ENCODE assay signal across 1 cellular context in the genomic region with DNA sequence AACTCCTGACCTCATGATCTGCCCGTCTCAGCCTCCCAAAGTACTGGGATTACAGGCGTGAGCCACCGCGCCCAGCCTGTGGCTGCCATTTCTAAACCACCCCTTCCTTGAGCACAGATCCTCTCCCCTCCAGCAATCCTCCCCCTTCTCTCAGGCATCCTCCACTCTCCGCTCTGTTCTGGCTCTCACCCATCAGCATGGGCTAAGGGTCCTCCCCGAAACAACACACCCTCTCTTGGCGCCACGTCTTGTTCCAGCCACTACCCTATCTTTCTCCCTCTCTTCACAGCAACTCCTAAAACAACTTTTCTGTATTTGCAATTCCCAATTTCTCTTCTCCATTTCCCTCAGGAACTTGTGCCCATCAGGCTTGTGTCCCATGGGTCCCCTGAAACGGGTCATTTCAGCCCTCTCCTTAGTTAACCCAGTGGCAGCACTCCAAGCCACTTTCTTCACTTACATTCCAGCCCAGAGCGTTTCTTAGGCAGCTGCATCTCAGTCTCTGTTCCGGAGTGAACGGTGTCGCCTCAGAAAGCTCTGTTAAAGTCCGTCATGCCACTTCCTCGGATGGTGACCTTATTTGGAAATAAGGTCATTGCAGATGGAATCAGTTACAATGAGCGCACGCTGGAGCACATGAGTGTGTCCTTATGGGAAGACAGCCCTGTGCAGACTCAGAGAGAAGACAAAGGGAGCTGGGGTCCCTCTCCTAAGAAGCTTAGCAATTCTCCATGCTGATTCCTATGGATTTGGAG.
TF ChIP-seq lines count a peak whose summit lies in the region.

No MANE protein-coding gene starts in this region.

TF ChIP-seq in GM23338, 12 proteins besides CTCF, POLR2A, EP300 and RAD21:
- TF ChIP-seq, protein P1, sequence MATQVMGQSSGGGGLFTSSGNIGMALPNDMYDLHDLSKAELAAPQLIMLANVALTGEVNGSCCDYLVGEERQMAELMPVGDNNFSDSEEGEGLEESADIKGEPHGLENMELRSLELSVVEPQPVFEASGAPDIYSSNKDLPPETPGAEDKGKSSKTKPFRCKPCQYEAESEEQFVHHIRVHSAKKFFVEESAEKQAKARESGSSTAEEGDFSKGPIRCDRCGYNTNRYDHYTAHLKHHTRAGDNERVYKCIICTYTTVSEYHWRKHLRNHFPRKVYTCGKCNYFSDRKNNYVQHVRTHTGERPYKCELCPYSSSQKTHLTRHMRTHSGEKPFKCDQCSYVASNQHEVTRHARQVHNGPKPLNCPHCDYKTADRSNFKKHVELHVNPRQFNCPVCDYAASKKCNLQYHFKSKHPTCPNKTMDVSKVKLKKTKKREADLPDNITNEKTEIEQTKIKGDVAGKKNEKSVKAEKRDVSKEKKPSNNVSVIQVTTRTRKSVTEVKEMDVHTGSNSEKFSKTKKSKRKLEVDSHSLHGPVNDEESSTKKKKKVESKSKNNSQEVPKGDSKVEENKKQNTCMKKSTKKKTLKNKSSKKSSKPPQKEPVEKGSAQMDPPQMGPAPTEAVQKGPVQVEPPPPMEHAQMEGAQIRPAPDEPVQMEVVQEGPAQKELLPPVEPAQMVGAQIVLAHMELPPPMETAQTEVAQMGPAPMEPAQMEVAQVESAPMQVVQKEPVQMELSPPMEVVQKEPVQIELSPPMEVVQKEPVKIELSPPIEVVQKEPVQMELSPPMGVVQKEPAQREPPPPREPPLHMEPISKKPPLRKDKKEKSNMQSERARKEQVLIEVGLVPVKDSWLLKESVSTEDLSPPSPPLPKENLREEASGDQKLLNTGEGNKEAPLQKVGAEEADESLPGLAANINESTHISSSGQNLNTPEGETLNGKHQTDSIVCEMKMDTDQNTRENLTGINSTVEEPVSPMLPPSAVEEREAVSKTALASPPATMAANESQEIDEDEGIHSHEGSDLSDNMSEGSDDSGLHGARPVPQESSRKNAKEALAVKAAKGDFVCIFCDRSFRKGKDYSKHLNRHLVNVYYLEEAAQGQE (IDR thresholded peaks at IDR 0.05; ENCODE audit: unreplicated experiment), result no peak
- TF ChIP-seq CREB1 (CRISPR knock-in tag; IDR thresholded peaks at IDR 0.05; ENCODE audit: low read depth) (no peak), JUNB (IDR thresholded peaks at IDR 0.05; ENCODE audit: unreplicated experiment) (no peak), ZNF114 (CRISPR knock-in tag; IDR thresholded peaks at IDR 0.05) (no peak), POLR2AphosphoS5 (IDR thresholded peaks at IDR 0.05; ENCODE audit: low read depth) (no peak), EZH2phosphoT487 (IDR thresholded peaks at IDR 0.05; ENCODE audit: unreplicated experiment) (no peak), EZH2 (IDR thresholded peaks at IDR 0.05; ENCODE audit: low read depth, unreplicated experiment) (no peak), ZNF331 (CRISPR knock-in tag; IDR thresholded peaks at IDR 0.05; ENCODE audit: low read depth) (no peak), STAT1 (IDR thresholded peaks at IDR 0.05; ENCODE audit: unreplicated experiment) (no peak), NANOG (IDR thresholded peaks at IDR 0.05; ENCODE audit: borderline replicate concordance) (no peak)
- TF ChIP-seq, protein P2, sequence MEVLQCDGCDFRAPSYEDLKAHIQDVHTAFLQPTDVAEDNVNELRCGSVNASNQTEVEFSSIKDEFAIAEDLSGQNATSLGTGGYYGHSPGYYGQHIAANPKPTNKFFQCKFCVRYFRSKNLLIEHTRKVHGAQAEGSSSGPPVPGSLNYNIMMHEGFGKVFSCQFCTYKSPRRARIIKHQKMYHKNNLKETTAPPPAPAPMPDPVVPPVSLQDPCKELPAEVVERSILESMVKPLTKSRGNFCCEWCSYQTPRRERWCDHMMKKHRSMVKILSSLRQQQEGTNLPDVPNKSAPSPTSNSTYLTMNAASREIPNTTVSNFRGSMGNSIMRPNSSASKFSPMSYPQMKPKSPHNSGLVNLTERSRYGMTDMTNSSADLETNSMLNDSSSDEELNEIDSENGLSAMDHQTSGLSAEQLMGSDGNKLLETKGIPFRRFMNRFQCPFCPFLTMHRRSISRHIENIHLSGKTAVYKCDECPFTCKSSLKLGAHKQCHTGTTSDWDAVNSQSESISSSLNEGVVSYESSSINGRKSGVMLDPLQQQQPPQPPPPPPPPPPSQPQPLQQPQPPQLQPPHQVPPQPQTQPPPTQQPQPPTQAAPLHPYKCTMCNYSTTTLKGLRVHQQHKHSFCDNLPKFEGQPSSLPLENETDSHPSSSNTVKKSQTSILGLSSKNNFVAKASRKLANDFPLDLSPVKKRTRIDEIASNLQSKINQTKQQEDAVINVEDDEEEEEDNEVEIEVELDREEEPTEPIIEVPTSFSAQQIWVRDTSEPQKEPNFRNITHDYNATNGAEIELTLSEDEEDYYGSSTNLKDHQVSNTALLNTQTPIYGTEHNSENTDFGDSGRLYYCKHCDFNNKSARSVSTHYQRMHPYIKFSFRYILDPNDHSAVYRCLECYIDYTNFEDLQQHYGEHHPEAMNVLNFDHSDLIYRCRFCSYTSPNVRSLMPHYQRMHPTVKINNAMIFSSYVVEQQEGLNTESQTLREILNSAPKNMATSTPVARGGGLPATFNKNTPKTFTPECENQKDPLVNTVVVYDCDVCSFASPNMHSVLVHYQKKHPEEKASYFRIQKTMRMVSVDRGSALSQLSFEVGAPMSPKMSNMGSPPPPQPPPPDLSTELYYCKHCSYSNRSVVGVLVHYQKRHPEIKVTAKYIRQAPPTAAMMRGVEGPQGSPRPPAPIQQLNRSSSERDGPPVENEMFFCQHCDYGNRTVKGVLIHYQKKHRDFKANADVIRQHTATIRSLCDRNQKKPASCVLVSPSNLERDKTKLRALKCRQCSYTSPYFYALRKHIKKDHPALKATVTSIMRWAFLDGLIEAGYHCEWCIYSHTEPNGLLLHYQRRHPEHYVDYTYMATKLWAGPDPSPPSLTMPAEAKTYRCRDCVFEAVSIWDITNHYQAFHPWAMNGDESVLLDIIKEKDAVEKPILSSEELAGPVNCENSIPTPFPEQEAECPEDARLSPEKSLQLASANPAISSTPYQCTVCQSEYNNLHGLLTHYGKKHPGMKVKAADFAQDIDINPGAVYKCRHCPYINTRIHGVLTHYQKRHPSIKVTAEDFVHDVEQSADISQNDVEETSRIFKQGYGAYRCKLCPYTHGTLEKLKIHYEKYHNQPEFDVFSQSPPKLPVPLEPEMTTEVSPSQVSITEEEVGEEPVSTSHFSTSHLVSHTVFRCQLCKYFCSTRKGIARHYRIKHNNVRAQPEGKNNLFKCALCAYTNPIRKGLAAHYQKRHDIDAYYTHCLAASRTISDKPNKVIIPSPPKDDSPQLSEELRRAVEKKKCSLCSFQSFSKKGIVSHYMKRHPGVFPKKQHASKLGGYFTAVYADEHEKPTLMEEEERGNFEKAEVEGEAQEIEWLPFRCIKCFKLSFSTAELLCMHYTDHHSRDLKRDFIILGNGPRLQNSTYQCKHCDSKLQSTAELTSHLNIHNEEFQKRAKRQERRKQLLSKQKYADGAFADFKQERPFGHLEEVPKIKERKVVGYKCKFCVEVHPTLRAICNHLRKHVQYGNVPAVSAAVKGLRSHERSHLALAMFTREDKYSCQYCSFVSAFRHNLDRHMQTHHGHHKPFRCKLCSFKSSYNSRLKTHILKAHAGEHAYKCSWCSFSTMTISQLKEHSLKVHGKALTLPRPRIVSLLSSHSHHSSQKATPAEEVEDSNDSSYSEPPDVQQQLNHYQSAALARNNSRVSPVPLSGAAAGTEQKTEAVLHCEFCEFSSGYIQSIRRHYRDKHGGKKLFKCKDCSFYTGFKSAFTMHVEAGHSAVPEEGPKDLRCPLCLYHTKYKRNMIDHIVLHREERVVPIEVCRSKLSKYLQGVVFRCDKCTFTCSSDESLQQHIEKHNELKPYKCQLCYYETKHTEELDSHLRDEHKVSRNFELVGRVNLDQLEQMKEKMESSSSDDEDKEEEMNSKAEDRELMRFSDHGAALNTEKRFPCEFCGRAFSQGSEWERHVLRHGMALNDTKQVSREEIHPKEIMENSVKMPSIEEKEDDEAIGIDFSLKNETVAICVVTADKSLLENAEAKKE (CRISPR knock-in tag; IDR thresholded peaks at IDR 0.05), result no peak
- TF ChIP-seq, protein P3, sequence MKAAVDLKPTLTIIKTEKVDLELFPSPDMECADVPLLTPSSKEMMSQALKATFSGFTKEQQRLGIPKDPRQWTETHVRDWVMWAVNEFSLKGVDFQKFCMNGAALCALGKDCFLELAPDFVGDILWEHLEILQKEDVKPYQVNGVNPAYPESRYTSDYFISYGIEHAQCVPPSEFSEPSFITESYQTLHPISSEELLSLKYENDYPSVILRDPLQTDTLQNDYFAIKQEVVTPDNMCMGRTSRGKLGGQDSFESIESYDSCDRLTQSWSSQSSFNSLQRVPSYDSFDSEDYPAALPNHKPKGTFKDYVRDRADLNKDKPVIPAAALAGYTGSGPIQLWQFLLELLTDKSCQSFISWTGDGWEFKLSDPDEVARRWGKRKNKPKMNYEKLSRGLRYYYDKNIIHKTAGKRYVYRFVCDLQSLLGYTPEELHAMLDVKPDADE (IDR thresholded peaks at IDR 0.05), result no peak
